7 cellular contexts compared by ENCODE assay signal in the genomic region with DNA sequence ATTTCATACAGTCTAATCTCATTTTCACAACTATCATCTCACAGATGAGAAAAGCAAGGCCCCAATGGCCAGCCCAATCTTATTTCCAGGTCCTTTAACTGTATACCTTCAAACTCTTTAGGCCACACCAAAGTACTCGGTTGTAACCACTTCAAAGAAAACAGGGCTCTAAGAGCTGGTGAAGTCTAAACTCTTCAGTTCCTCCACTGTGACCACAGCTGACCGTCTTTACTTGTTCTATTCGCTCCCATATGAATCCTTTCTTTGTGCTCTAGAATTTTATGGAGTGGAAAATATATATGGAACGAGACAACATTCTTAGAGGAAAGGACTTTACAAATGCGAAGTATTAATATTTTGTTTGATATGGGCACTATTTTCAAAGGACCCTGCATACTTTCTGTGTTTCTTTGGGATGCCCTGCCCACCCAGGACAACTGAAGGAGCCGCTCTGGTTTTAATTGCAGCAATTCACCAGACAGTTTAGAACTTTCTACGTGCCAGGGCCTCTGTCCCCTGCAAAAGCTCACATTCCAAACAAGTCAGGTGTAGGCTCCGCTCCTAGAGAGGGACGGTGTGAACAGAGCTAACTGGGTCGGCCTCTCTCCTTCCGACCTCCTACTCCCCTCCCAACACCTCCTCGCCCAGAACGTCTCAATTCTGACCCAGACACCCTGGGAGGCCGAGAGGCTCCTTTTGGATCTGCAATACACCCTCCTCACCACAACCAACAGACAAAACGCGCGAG. TPM values are rescaled to one million over a fixed set of nuclear protein-coding genes. Genes with fewer than 3 reads are reported as not detected.
DNase-seq lines count a peak whose midpoint lies in the region; ATAC-seq and TF ChIP-seq lines count a peak whose summit lies in the region.

No MANE protein-coding gene starts in this region.

- H4K20me1 ChIP-seq in MM.1S (ENCODE audit: insufficient read depth, low read length): no peaks in the 10 kb centered on the region

- TF ChIP-seq CTCF in MM.1S (IDR thresholded peaks at IDR 0.05; ENCODE audit: low read length) (no peak; the same call in 1 of the 2 replicates), colonic mucosa (IDR thresholded peaks at IDR 0.05) (no peak), mucosa of descending colon (IDR thresholded peaks at IDR 0.05) (no peak)

- H3K36me3 ChIP-seq in MM.1S (replicated peaks; ENCODE audit: insufficient read depth, low read length) (no peaks in the 10 kb centered on the region), colonic mucosa (no peaks in the 10 kb centered on the region), mucosa of descending colon (ENCODE audit: low read depth) (no peaks in the 10 kb centered on the region)

- peaks cover 20% of the 10 kb centered on the region for H3K27me3 ChIP-seq in MM.1S (replicated peaks; ENCODE audit: insufficient read depth, low read length)
- no peaks in the 10 kb centered on the region for H3K27me3 ChIP-seq in colonic mucosa

- DNase-seq in MM.1S (peak; percentile 49), colonic mucosa (peak; percentile 49), mucosa of descending colon (peak in 1 of 3 donors; percentile 38), NCI-H774 (lab: John Stamatoyannopoulos, UW) (no peak), GM19238 (ENCODE audit: insufficient read length, low spot score) (no peak)

- H3K9me3 ChIP-seq in MM.1S (replicated peaks; ENCODE audit: insufficient read depth, low read length) (no peaks in the 10 kb centered on the region), colonic mucosa (no peaks in the 10 kb centered on the region), mucosa of descending colon (no peaks in the 10 kb centered on the region)

- peak; percentile 40 for ATAC-seq in GM19351 (IDR thresholded peaks at IDR 0.05; ENCODE audit: unreplicated experiment)
- ATAC-seq in mucosa of descending colon: peak; percentile 30
- no peak for ATAC-seq in GM18870 (IDR thresholded peaks at IDR 0.05; ENCODE audit: unreplicated experiment)

- H3K4me3 ChIP-seq in MM.1S (ENCODE audit: low read length) (peak overlapping the region; percentile 79), colonic mucosa (peak overlapping the region; percentile 73), mucosa of descending colon (no peak overlapping the region)

- H2AFZ ChIP-seq in MM.1S (ENCODE audit: low read length): peak overlapping the region; percentile 79

- 0 out of 2 replicates have a peak, but pooled peaks cover 17% of the 10 kb centered on the region for H3F3A ChIP-seq in MM.1S (ENCODE audit: insufficient read depth, low read length)

- H3K4me2 ChIP-seq in MM.1S (ENCODE audit: low read depth, low read length): peak overlapping the region; percentile 92

- H3K4me1 ChIP-seq in MM.1S (ENCODE audit: low read length) (peaks cover 27% of the 10 kb centered on the region), colonic mucosa (peaks cover 8% of the 10 kb centered on the region), mucosa of descending colon (ENCODE audit: low read depth) (peaks cover 13% of the 10 kb centered on the region)

- no peak overlapping the region; the same call in 1 of the 2 replicates for H3K27ac ChIP-seq in MM.1S (ENCODE audit: low read length)
- peak overlapping the region; percentile 84 for H3K27ac ChIP-seq in colonic mucosa

- H3K9ac ChIP-seq in MM.1S (ENCODE audit: low read length) (peak overlapping the region; percentile 77), colonic mucosa (ENCODE audit: low read depth in 2 of 2, low read length in 2 of 2) (peak overlapping the region; percentile 86 to 96)

- no peaks in the 10 kb centered on the region for H3K9me2 ChIP-seq in MM.1S (replicated peaks; ENCODE audit: insufficient read depth, low read length)

- intact Hi-C loops in colonic mucosa (cut with DNase I): no loop called here
- intact Hi-C loops in mucosa of descending colon (cut with DNase I, micrococcal nuclease): no loop called here

- no peaks in the 10 kb centered on the region for H3K79me2 ChIP-seq in MM.1S (ENCODE audit: low read length)

RNA-seq across cellular contexts. Expression of a gene that starts 15.7 kb away (rescaled TPM):
- total RNA-seq in colonic mucosa (10 to 100 TPM; 19.6 to 20.1 TPM), mucosa of descending colon (10 to 100 TPM; 15.4 to 16.7 (median 16.4) TPM)

Comparison
In these comparisons a context has a peak if more than half of its experiments do, and no peak if none do; other contexts are left out.
1. DNase-seq: peak in MM.1S (single experiment) and colonic mucosa (single experiment); none in NCI-H774 (single experiment) and GM19238 (single experiment).